In genomic region chr9:82153032-82153431, GRCh38 we compare ENCODE assay signal across 15 cellular contexts.
"Had no signal": no experiment of that assay in that cellular context is flagged by ENCODE, and none has a peak within 500 bp of the region (broad histone marks: within the 10 kb centered on the region; RNA-seq: fewer than 3 reads in every experiment).

No MANE protein-coding gene starts in this region.

- H3K27me3 ChIP-seq: cardiac muscle cell, dorsolateral prefrontal cortex, gastrocnemius medialis, heart left ventricle had no signal

- DNase-seq: activated CD4-positive, alpha-beta memory T cell treated with anti-CD3 and anti-CD28 coated beads for 36 hours; activated naive CD4-positive, alpha-beta T cell treated with anti-CD3 and anti-CD28 coated beads, Interleukin-2, amount 10 ng/mL, durations not matched to agents 7 days and 5 days; activated T-cell treated with anti-CD3 and anti-CD28 coated beads, Interleukin-2, amount 50 U/mL, for 24 hours; dorsolateral prefrontal cortex; endodermal cell; erythroblast; gastrocnemius medialis; heart left ventricle; mesendoderm; stimulated activated CD4-positive, alpha-beta T cell treated with anti-CD3 and anti-CD28 coated beads, Interleukin-12 subunit alpha, Interleukin-12 subunit beta, amount 100 ng/mL, for 4 hours; stimulated activated CD4-positive, alpha-beta T cell treated with anti-CD3 and anti-CD28 coated beads, Interleukin-2, amount 100 ng/mL, for 24 hours; WERI-Rb-1 had no signal

- H3K27ac ChIP-seq: cardiac muscle cell, dorsolateral prefrontal cortex, gastrocnemius medialis, heart left ventricle, WERI-Rb-1 had no signal

- H3K36me3 ChIP-seq: cardiac muscle cell, gastrocnemius medialis, heart left ventricle, WERI-Rb-1 had no signal

- H3K4me3 ChIP-seq: cardiac muscle cell, dorsolateral prefrontal cortex, gastrocnemius medialis, heart left ventricle had no signal

- ATAC-seq: gastrocnemius medialis; heart left ventricle; natural killer cell treated with Interleukin-12 subunit alpha and Interleukin-12 subunit beta and Interleukin-15 and Interleukin-18, amount 100 ng/mL, for 72 hours; stimulated activated effector memory CD8-positive, alpha-beta T cell treated with anti-CD3 and anti-CD28 coated beads, Interleukin-12 subunit alpha, Interleukin-12 subunit beta, amount 100 ng/mL, for 72 hours had no signal

- H3K4me1 ChIP-seq: gastrocnemius medialis had no signal

- H3K9me3 ChIP-seq: gastrocnemius medialis, heart left ventricle had no signal
